In the genomic region with DNA sequence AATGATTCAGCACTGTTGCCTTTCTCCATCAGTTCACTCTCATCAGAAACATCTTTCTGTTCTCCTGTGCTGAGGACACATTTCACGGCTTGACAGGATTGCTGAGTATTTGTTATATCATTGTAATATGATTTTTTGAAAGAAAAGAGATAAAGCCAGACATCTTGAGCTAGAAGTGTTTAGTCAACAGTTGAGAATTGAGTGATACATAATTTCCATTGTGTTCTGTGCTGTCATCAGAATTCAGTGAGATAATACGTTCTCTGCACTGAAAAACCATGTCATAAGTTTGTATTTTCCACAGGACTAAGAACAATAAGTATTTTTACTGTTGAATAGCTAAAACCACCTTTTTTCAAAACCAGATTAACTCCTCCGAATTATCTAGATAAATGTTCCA, we compare ENCODE assay signal across 24 cellular contexts. TPM values are rescaled to one million over a fixed set of nuclear protein-coding genes. Genes with fewer than 3 reads are reported as not detected.
DNase-seq lines count a peak whose midpoint lies in the region; ATAC-seq lines count a peak whose summit lies in the region.
"Had no signal": no experiment of that assay in that cellular context is flagged by ENCODE, and none has a peak within 500 bp of the region (broad histone marks: within the 10 kb centered on the region; RNA-seq: fewer than 3 reads in every experiment).

No MANE protein-coding gene starts in this region.

- H3K9me3 Mint-ChIP-seq in stimulated activated naive B cell treated with anti-CD40 and anti-IgM and Interleukin-4, amounts not matched to agents 10 μg/mL and 1 μg/mL and 100 μg/mL, for 72 hours = no peaks in the 10 kb centered on the region
- H3K9me3 Mint-ChIP-seq: CD4-positive, alpha-beta memory T cell; CD4-positive, CD25-positive, alpha-beta regulatory T cell; CD8-positive, alpha-beta memory T cell had no signal

- no peak overlapping the region for H2BK5ac ChIP-seq in mesenchymal stem cell (ENCODE audit: low read depth, low read length, poor library complexity, severe bottlenecking)

- H3K36me3 Mint-ChIP-seq in stimulated activated naive B cell treated with anti-CD40 and anti-IgM and Interleukin-4, amounts not matched to agents 10 μg/mL and 1 μg/mL and 100 μg/mL, for 72 hours = no peaks in the 10 kb centered on the region
- H3K36me3 Mint-ChIP-seq: CD14-positive monocyte; CD4-positive, alpha-beta memory T cell; CD4-positive, CD25-positive, alpha-beta regulatory T cell had no signal

- DNase-seq in RKO (ENCODE audit: low spot score) (peak; percentile 9), amniotic epithelial cell (ENCODE audit: low read depth) (peak; percentile 67), mesenchymal stem cell (peak; percentile 5), GM19238 (ENCODE audit: insufficient read length, low spot score) (no peak)
- no peak for DNase-seq in stimulated activated naive B cell treated with anti-CD40 and anti-IgM and Interleukin-4, amounts not matched to agents 10 μg/mL and 1 μg/mL and 100 μg/mL, for 72 hours
- DNase-seq: 8988T; ACHN; BE2C; C1 segment of cervical spinal cord; CD4-positive, alpha-beta memory T cell; CD4-positive, CD25-positive, alpha-beta regulatory T cell; CD8-positive, alpha-beta memory T cell; COR-L47; DMS 273 treated with DMSO at 0.1 percent for 48 hours; DMS53; DMS79; DND-41; EL; GDM1 had no signal

- no peak overlapping the region for H4K91ac ChIP-seq in mesenchymal stem cell (ENCODE audit: low read length)

- no peaks in the 10 kb centered on the region for H3K9me3 ChIP-seq in mesenchymal stem cell (ENCODE audit: control insufficient read depth, low read length)
- H3K9me3 ChIP-seq: BE2C, BLaER1 had no signal

- no peak overlapping the region for H3K27ac Mint-ChIP-seq in stimulated activated naive B cell treated with anti-CD40 and anti-IgM and Interleukin-4, amounts not matched to agents 10 μg/mL and 1 μg/mL and 100 μg/mL, for 72 hours
- H3K27ac Mint-ChIP-seq: CD14-positive monocyte had no signal

- H3K23ac ChIP-seq in mesenchymal stem cell (ENCODE audit: low read length in 2 of 2) = no peak overlapping the region

- H3K4me3 Mint-ChIP-seq in stimulated activated naive B cell treated with anti-CD40 and anti-IgM and Interleukin-4, amounts not matched to agents 10 μg/mL and 1 μg/mL and 100 μg/mL, for 72 hours = no peak overlapping the region
- H3K4me3 Mint-ChIP-seq: CD14-positive monocyte; CD4-positive, alpha-beta memory T cell; CD4-positive, CD25-positive, alpha-beta regulatory T cell; CD8-positive, alpha-beta memory T cell had no signal

- H2BK15ac ChIP-seq in mesenchymal stem cell (ENCODE audit: low read depth, poor library complexity, severe bottlenecking) = no peak overlapping the region

- H2BK12ac ChIP-seq in mesenchymal stem cell (ENCODE audit: low read length in 2 of 2) = no peak overlapping the region

- H3K79me1 ChIP-seq in mesenchymal stem cell (replicated peaks; ENCODE audit: low read length, poor library complexity, severe bottlenecking) = no peaks in the 10 kb centered on the region

- H2BK120ac ChIP-seq in mesenchymal stem cell (ENCODE audit: low read depth, low read length) = no peak overlapping the region

- no peak for ATAC-seq in stimulated activated naive B cell treated with anti-CD40 and anti-IgM and Interleukin-4, amounts not matched to agents 10 μg/mL and 1 μg/mL and 100 μg/mL, for 72 hours (replicated peaks)
- ATAC-seq in GM21619 (IDR thresholded peaks at IDR 0.05; ENCODE audit: unreplicated experiment) = no peak
- no peak for ATAC-seq in HG03135 (IDR thresholded peaks at IDR 0.05; ENCODE audit: unreplicated experiment)
- ATAC-seq: GM12878 had no signal

- H3K18ac ChIP-seq in mesenchymal stem cell (ENCODE audit: low read depth in 1 of 2, low read length in 2 of 2) = no peak overlapping the region

- H3K4me1 ChIP-seq in mesenchymal stem cell (ENCODE audit: control insufficient read depth, insufficient read depth, low read depth, low read length) = no peaks in the 10 kb centered on the region
- H3K4me1 ChIP-seq: BLaER1 had no signal

- no peak overlapping the region for H4K8ac ChIP-seq in mesenchymal stem cell (ENCODE audit: low read length)

- H3K9ac ChIP-seq in mesenchymal stem cell (ENCODE audit: low read length) = no peak overlapping the region
- H3K9ac ChIP-seq: BLaER1 had no signal

- H3K14ac ChIP-seq in mesenchymal stem cell (ENCODE audit: low read length in 2 of 2) = no peak overlapping the region

- H2AK5ac ChIP-seq in mesenchymal stem cell (ENCODE audit: low read length, severe bottlenecking) = no peak overlapping the region

- H3K4me3 ChIP-seq in mesenchymal stem cell (ENCODE audit: insufficient read depth in 1 of 2, low read depth in 1 of 2, low read length in 2 of 2) = no peak overlapping the region
- H3K4me3 ChIP-seq: BLaER1, GM12878 had no signal

- no peak overlapping the region for H2AFZ ChIP-seq in mesenchymal stem cell (ENCODE audit: low read depth, low read length)

- no peak overlapping the region for H3K27ac ChIP-seq in mesenchymal stem cell (ENCODE audit: low read length, poor library complexity, severe bottlenecking)
- H3K27ac ChIP-seq: BLaER1 had no signal

- H3K27me3 Mint-ChIP-seq in stimulated activated naive B cell treated with anti-CD40 and anti-IgM and Interleukin-4, amounts not matched to agents 10 μg/mL and 1 μg/mL and 100 μg/mL, for 72 hours = peaks cover 9 to 17% of the 10 kb centered on the region in 2 donors

- peaks cover 0 to 2% of the 10 kb centered on the region in 2 donors for H3K4me1 Mint-ChIP-seq in stimulated activated naive B cell treated with anti-CD40 and anti-IgM and Interleukin-4, amounts not matched to agents 10 μg/mL and 1 μg/mL and 100 μg/mL, for 72 hours
- H3K4me1 Mint-ChIP-seq: CD14-positive monocyte; CD4-positive, CD25-positive, alpha-beta regulatory T cell; CD8-positive, alpha-beta memory T cell had no signal

- H3K27me3 ChIP-seq in mesenchymal stem cell (ENCODE audit: control insufficient read depth in 1 of 2, insufficient read depth in 1 of 2, low read length in 2 of 2) = peaks cover 0 to 4% of the 10 kb centered on the region in 2 experiments
- H3K27me3 ChIP-seq: BLaER1 had no signal

- 86% methylated on average over 3 of the region's 3 CpGs for WGBS in mesenchymal stem cell

- H3K4me2 ChIP-seq in mesenchymal stem cell (ENCODE audit: low read length, poor library complexity, severe bottlenecking) = no peak overlapping the region
- H3K4me2 ChIP-seq: BLaER1 had no signal

- no peak overlapping the region for H3K4ac ChIP-seq in mesenchymal stem cell (ENCODE audit: low read depth in 1 of 2, low read length in 2 of 2)

- no peaks in the 10 kb centered on the region for H3K36me3 ChIP-seq in mesenchymal stem cell (ENCODE audit: control insufficient read depth in 1 of 2, insufficient read depth in 2 of 2, low read depth in 1 of 2, low read length in 2 of 2)
- H3K36me3 ChIP-seq: BE2C, BLaER1 had no signal

RNA-seq across cellular contexts. Expression of gene GPRIN3, which starts 50.2 kb away (rescaled TPM):
- 1.5 TPM for polyA plus RNA-seq in mesenchymal stem cell (2013, experiment 1 of 2)
- polyA plus RNA-seq in mesenchymal stem cell (2013, experiment 2 of 2) = 1.5 TPM

Comparison
In these comparisons a context has a peak if more than half of its experiments do, and no peak if none do; other contexts are left out.
1. DNase-seq: peak in RKO (single experiment), amniotic epithelial cell (single experiment) and mesenchymal stem cell (single experiment); none in stimulated activated naive B cell treated with anti-CD40 and anti-IgM and Interleukin-4, amounts not matched to agents 10 μg/mL and 1 μg/mL and 100 μg/mL, for 72 hours (single experiment) and GM19238 (single experiment).